In the genomic region with DNA sequence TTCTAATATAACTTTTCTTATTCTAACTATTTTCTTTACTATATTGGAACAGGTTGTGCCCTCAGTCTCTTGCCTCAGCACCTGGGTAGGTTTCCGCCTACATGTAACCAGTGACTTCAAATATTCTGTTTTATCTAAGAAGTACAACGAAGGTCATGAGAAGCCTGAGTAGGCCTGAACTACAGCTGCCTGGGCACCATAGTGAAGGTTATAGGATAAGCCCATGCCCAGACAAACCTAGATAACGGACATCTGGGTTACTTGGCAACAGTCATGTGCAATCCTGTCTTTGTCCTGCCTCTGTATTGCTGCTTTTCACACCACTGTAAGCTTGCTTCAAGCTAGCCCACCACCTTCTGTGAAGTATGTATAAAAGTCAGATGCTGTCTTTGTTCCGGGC, we compare ENCODE assay signal across 17 cellular contexts.
"Had no signal": no experiment of that assay in that cellular context is flagged by ENCODE, and none has a peak within 500 bp of the region (broad histone marks: within the 10 kb centered on the region; RNA-seq: fewer than 3 reads in every experiment).

No MANE protein-coding gene starts in this region.

- H3K4me3 ChIP-seq: colonic mucosa had no signal

- H3K27me3 Mint-ChIP-seq: activated CD4-positive, alpha-beta memory T cell treated with anti-CD3 and anti-CD28 coated beads, Interleukin-2, amount 10 ng/mL, durations not matched to agents 7 days and 5 days; activated T-cell treated with anti-CD3 and anti-CD28 coated beads, Interleukin-2, amount 50 U/mL, for 24 hours; stimulated activated naive CD8-positive, alpha-beta T cell treated with anti-CD3 and anti-CD28 coated beads, Interleukin-15, Interleukin-2, amounts not matched to agents 100 ng/mL and 50 ng/mL, for 24 hours had no signal

- ATAC-seq: natural killer cell had no signal

- H3K9me3 Mint-ChIP-seq: activated CD4-positive, alpha-beta memory T cell treated with anti-CD3 and anti-CD28 coated beads, Interleukin-2, amount 10 ng/mL, durations not matched to agents 7 days and 5 days; activated naive CD4-positive, alpha-beta T cell treated with anti-CD3 and anti-CD28 coated beads for 36 hours; activated T-cell treated with anti-CD3 and anti-CD28 coated beads, Interleukin-2, amount 50 U/mL, for 24 hours; natural killer cell; stimulated activated naive CD8-positive, alpha-beta T cell treated with anti-CD3 and anti-CD28 coated beads, Interleukin-15, Interleukin-2, amounts not matched to agents 100 ng/mL and 50 ng/mL, for 24 hours had no signal

- H3K27ac Mint-ChIP-seq: activated CD4-positive, alpha-beta memory T cell treated with anti-CD3 and anti-CD28 coated beads, Interleukin-2, amount 10 ng/mL, durations not matched to agents 7 days and 5 days; activated naive CD4-positive, alpha-beta T cell treated with anti-CD3 and anti-CD28 coated beads for 36 hours; activated T-cell treated with anti-CD3 and anti-CD28 coated beads, Interleukin-2, amount 50 U/mL, for 24 hours; natural killer cell; stimulated activated naive CD8-positive, alpha-beta T cell treated with anti-CD3 and anti-CD28 coated beads, Interleukin-15, Interleukin-2, amounts not matched to agents 100 ng/mL and 50 ng/mL, for 24 hours had no signal

- H3K27me3 ChIP-seq: colonic mucosa had no signal

- H3K36me3 ChIP-seq: colonic mucosa had no signal

- H3K9me3 ChIP-seq: colonic mucosa had no signal

- DNase-seq: activated CD4-positive, alpha-beta memory T cell treated with anti-CD3 and anti-CD28 coated beads, Interleukin-2, amount 10 ng/mL, durations not matched to agents 7 days and 5 days; activated CD4-positive, alpha-beta T cell treated with anti-CD3 and anti-CD28 coated beads for 48 hours; activated CD4-positive, CD25-positive, alpha-beta regulatory T cell; activated naive CD4-positive, alpha-beta T cell treated with anti-CD3 and anti-CD28 coated beads for 36 hours; activated T-cell treated with anti-CD3 and anti-CD28 coated beads, Interleukin-2, amount 50 U/mL, for 24 hours; colonic mucosa; foreskin melanocyte; glutamatergic neuron; natural killer cell; retina; stimulated activated CD4-positive, alpha-beta T cell treated with anti-CD3 and anti-CD28 coated beads, Interleukin-12 subunit alpha, Interleukin-12 subunit beta, amount 100 ng/mL, for 4 hours; stimulated activated CD4-positive, alpha-beta T cell treated with anti-CD3 and anti-CD28 coated beads, Interleukin-1b, Interleukin-23, amount 100 ng/mL, for 48 hours; stimulated activated CD8-positive, alpha-beta memory T cell treated with anti-CD3 and anti-CD28 coated beads, Interleukin-4, amount 100 ng/mL, for 48 hours; T-helper 1 cell; T-helper 9 cell had no signal

- H3K36me3 Mint-ChIP-seq: brain, natural killer cell had no signal

- H3K27ac ChIP-seq: colonic mucosa had no signal

- H3K4me1 ChIP-seq: colonic mucosa had no signal

- H3K4me3 Mint-ChIP-seq: activated CD4-positive, alpha-beta memory T cell treated with anti-CD3 and anti-CD28 coated beads, Interleukin-2, amount 10 ng/mL, durations not matched to agents 7 days and 5 days; activated naive CD4-positive, alpha-beta T cell treated with anti-CD3 and anti-CD28 coated beads for 36 hours; activated T-cell treated with anti-CD3 and anti-CD28 coated beads, Interleukin-2, amount 50 U/mL, for 24 hours; natural killer cell; stimulated activated naive CD8-positive, alpha-beta T cell treated with anti-CD3 and anti-CD28 coated beads, Interleukin-15, Interleukin-2, amounts not matched to agents 100 ng/mL and 50 ng/mL, for 24 hours had no signal
